Comparison of ENCODE assay signal across 8 cellular contexts in genomic region chr1:64539808-64540207, GRCh38.
DNase-seq lines count a peak whose midpoint lies in the region; ATAC-seq and TF ChIP-seq lines count a peak whose summit lies in the region.
"Had no signal": no experiment of that assay in that cellular context is flagged by ENCODE, and none has a peak within 500 bp of the region (broad histone marks: within the 10 kb centered on the region; RNA-seq: fewer than 3 reads in every experiment).

No MANE protein-coding gene starts in this region.

- in situ Hi-C loops in astrocyte of the spinal cord (cut with HindIII; ENCODE audit: low sequenced_read_pairs) = no loop called here

- H3K9me3 Mint-ChIP-seq in stimulated activated naive CD8-positive, alpha-beta T cell treated with anti-CD3 and anti-CD28 coated beads, Interleukin-15, amount 100 ng/mL, for 72 hours = no peaks in the 10 kb centered on the region

- ATAC-seq in stimulated activated naive CD8-positive, alpha-beta T cell treated with anti-CD3 and anti-CD28 coated beads, Interleukin-15, amount 100 ng/mL, for 72 hours = no peak

- DNase-seq in M059J (ENCODE audit: low read depth) (peak; percentile 33), astrocyte of the spinal cord (ENCODE audit: low read depth, low spot score) (peak; percentile 50), kidney tubule cell (ENCODE audit: low spot score) (peak; percentile 64), dedifferentiated amniotic fluid mesenchymal stem cell (ENCODE audit: extremely low spot score) (no peak), NCI-H2107 treated with DMSO at 0.1 percent for 48 hours (lab: John Stamatoyannopoulos, UW; ENCODE audit: unreplicated experiment) (no peak)
- DNase-seq in stimulated activated naive CD8-positive, alpha-beta T cell treated with anti-CD3 and anti-CD28 coated beads, Interleukin-15, amount 100 ng/mL, for 72 hours = no peak
- DNase-seq in NK-92 treated with Interleukin-12 subunit alpha and Interleukin-12 subunit beta, amount 100 ng/mL, for 24 hours (lab: John Stamatoyannopoulos, UW) = no peak
- DNase-seq: amniotic stem cell had no signal

- H3K4me3 Mint-ChIP-seq in stimulated activated naive CD8-positive, alpha-beta T cell treated with anti-CD3 and anti-CD28 coated beads, Interleukin-15, amount 100 ng/mL, for 72 hours = peak overlapping the region; percentile 53 to 78

- peaks cover 42% of the 10 kb centered on the region for H3K4me1 Mint-ChIP-seq in stimulated activated naive CD8-positive, alpha-beta T cell treated with anti-CD3 and anti-CD28 coated beads, Interleukin-15, amount 100 ng/mL, for 72 hours

- no peaks in the 10 kb centered on the region for H3K27me3 Mint-ChIP-seq in stimulated activated naive CD8-positive, alpha-beta T cell treated with anti-CD3 and anti-CD28 coated beads, Interleukin-15, amount 100 ng/mL, for 72 hours

- H3K27ac Mint-ChIP-seq in stimulated activated naive CD8-positive, alpha-beta T cell treated with anti-CD3 and anti-CD28 coated beads, Interleukin-15, amount 100 ng/mL, for 72 hours = peak overlapping the region; percentile 59 to 72

- H3K4me3 ChIP-seq in astrocyte of the spinal cord (ENCODE audit: low read depth, low read length) = no peak overlapping the region

- no peak for TF ChIP-seq CTCF in astrocyte of the spinal cord (IDR thresholded peaks at IDR 0.05; ENCODE audit: low read depth, low read length)

Comparison
In these comparisons a context has a peak if more than half of its experiments do, and no peak if none do; other contexts are left out.
1. DNase-seq: peak in M059J (single experiment), astrocyte of the spinal cord (single experiment) and kidney tubule cell (single experiment); none in stimulated activated naive CD8-positive, alpha-beta T cell treated with anti-CD3 and anti-CD28 coated beads, Interleukin-15, amount 100 ng/mL, for 72 hours (0 of 2), dedifferentiated amniotic fluid mesenchymal stem cell (single experiment), NK-92 treated with Interleukin-12 subunit alpha and Interleukin-12 subunit beta, amount 100 ng/mL, for 24 hours (single experiment) and NCI-H2107 treated with DMSO at 0.1 percent for 48 hours (single experiment).